8 cellular contexts compared by ENCODE assay signal in the genomic region with DNA sequence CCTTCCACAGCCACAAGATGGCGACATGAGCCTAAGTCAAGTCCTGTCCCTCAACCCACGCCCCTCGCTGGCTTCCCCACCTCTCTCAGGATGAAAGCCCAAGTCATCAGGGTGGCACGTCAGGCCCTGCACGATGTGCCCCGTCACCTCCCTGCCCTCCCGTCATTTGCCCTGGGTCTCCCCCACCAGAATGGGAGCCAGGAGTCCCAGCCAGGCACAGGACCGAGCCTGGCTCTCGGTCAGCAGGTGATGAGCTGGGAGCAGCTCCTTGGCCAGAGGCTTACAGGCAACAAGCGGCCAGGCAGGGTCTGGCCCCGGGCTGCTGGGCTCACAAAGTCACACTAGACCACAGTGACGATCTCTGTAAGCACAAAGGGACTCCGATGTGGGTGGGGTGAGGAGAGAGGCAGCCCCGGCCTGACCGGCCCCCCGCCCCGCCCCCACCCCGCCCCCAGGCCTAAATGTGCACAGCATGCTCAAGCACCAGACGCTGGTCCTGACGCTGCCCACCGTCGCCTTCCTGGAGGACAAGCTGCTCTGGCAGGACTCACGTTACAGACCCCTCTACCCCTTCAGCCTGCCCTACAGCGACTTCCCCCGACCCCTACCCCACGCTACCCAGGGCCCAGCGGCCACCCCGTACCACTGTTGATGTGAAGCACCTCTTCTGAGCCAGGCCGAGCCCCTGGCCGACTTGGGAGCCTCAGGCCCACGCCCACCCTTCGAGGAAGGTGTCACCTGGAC. TPM values are rescaled to one million over a fixed set of nuclear protein-coding genes. Genes with fewer than 3 reads are reported as not detected.
A peak's percentile ranks its signal among the peaks of the same experiment; 100 is the strongest.
DNase-seq lines count a peak whose midpoint lies in the region; ATAC-seq and TF ChIP-seq lines count a peak whose summit lies in the region.

No MANE protein-coding gene starts in this region.

- peaks cover 42% of the 10 kb centered on the region for H3K36me3 Mint-ChIP-seq in endodermal cell (ENCODE audit: low read depth)

- no peaks in the 10 kb centered on the region for H3K9me3 Mint-ChIP-seq in endodermal cell

- WGBS in endodermal cell (ENCODE audit: insufficient coverage in 1 of 2, insufficient read length in 1 of 2), 2 experiments: 62 to 71% methylated on average over 7 to 32 of the region's 32 CpGs

- H3K27ac ChIP-seq in HL-60 (replicated peaks) (no peak overlapping the region), endodermal cell (ENCODE audit: low read depth, low read length) (no peak overlapping the region)

- CTCF ChIA-PET in BJ (lab: Yijun Ruan, JAX): interaction anchor here (0.6 to 7.8 kb wide), 35 partner anchors 9 to 329 kb away, joined by 3 to 86 read pairs (median 4); partner anchors contain the start of genes ICAM1, ICAM5 and TYK2

- H3K4me1 Mint-ChIP-seq in endodermal cell: no peaks in the 10 kb centered on the region

- no peaks in the 10 kb centered on the region for H3K4me1 ChIP-seq in endodermal cell (ENCODE audit: control insufficient read depth, insufficient read depth, low read length)

- ATAC-seq in HG02870 (IDR thresholded peaks at IDR 0.05; ENCODE audit: unreplicated experiment): no peak

- peaks cover 22% of the 10 kb centered on the region for H3K36me3 ChIP-seq in BJ (ENCODE audit: control insufficient read depth, insufficient read depth, low read length)
- H3K36me3 ChIP-seq in endodermal cell (ENCODE audit: control insufficient read depth, insufficient read depth, low read length): peaks cover 39% of the 10 kb centered on the region

- H3K27me3 Mint-ChIP-seq in endodermal cell (ENCODE audit: insufficient read depth): no peaks in the 10 kb centered on the region

- POLR2A ChIA-PET in BJ (lab: Charles Lee): interaction anchor here (0.6 kb wide), 1 partner anchor 13 kb away, joined by 5 read pairs; no protein-coding TSS in a partner anchor

- no peaks in the 10 kb centered on the region for H3K27me3 ChIP-seq in BJ (ENCODE audit: control insufficient read depth, insufficient read depth, low read length)
- no peaks in the 10 kb centered on the region for H3K27me3 ChIP-seq in HL-60 (ENCODE audit: insufficient read depth, poor library complexity, severe bottlenecking)
- no peaks in the 10 kb centered on the region for H3K27me3 ChIP-seq in endodermal cell (ENCODE audit: control insufficient read depth, insufficient read depth, low read length, poor library complexity, severe bottlenecking)

- no peak overlapping the region for H3K4me3 ChIP-seq in BJ (ENCODE audit: low read depth, low read length)
- no peak overlapping the region for H3K4me3 ChIP-seq in HL-60 (replicated peaks; ENCODE audit: insufficient read depth, low read length)
- no peak overlapping the region for H3K4me3 ChIP-seq in endodermal cell (ENCODE audit: low read length)

- no peaks in the 10 kb centered on the region for H3K9me3 ChIP-seq in endodermal cell (ENCODE audit: control insufficient read depth, low read length)

- no peak for DNase-seq in BJ (ENCODE audit: low read depth)
- peak; percentile 45 to 85 for DNase-seq in HL-60 (ENCODE audit: low read depth in 1 of 2, low spot score in 1 of 2)
- DNase-seq in NOMO-1 (lab: John Stamatoyannopoulos, UW; ENCODE audit: unreplicated experiment in 2 of 2): peak; percentile 55 to 67
- peak; percentile 68 to 80 for DNase-seq in activated CD8-positive, alpha-beta memory T cell treated with anti-CD3 and anti-CD28 coated beads for 1 hour (ENCODE audit: extremely low read depth in 1 of 2, low read depth in 1 of 2)
- peak; percentile 98 for DNase-seq in endodermal cell
- DNase-seq in midbrain (lab: John Stamatoyannopoulos, UW): peak; percentile 45
- peak; percentile 46 to 70 for DNase-seq in stimulated activated CD8-positive, alpha-beta memory T cell treated with anti-CD3 and anti-CD28 coated beads, Interleukin-4, amount 100 ng/mL, for 1 hour (ENCODE audit: low read depth in 2 of 2, low spot score in 1 of 2)

- no peak overlapping the region for H3K4me3 Mint-ChIP-seq in endodermal cell

- no peak overlapping the region for H3K27ac Mint-ChIP-seq in endodermal cell

- TF ChIP-seq CTCF in BJ (IDR thresholded peaks at IDR 0.05; ENCODE audit: insufficient read depth, low read depth, low read length) (peak; percentile 80), HL-60 (IDR thresholded peaks at IDR 0.05; ENCODE audit: insufficient read depth, low read length) (no peak), endodermal cell (conservative IDR thresholded peaks at IDR 0.05) (peak; percentile 82)

- H3K9ac ChIP-seq in endodermal cell (ENCODE audit: extremely low read depth, low read length, poor library complexity, severe bottlenecking): no peak overlapping the region

RNA-seq across cellular contexts. Expression of gene MRPL4, which starts 7.3 kb away (rescaled TPM):
- 35.4 and 58.7 TPM in 2 replicates for polyA plus RNA-seq in BJ (2011; rRNA removed)
- polyA minus RNA-seq in BJ (2011; rRNA and poly(A)+ RNA removed): 16.2 and 21.8 TPM in 2 replicates
- total RNA-seq in endodermal cell: 10 to 100 TPM; 66.0 to 69.2 TPM
- polyA plus RNA-seq in endodermal cell (2013, experiment 1 of 2): 53.3 TPM
- 51.8 TPM for polyA plus RNA-seq in endodermal cell (2013, experiment 2 of 2)

RNA-seq across cellular contexts. Expression of gene ICAM1, which starts 11.6 kb away (rescaled TPM):
- polyA plus RNA-seq in BJ (2011; rRNA removed): 42.5 and 55.9 TPM in 2 replicates
- polyA minus RNA-seq in BJ (2011; rRNA and poly(A)+ RNA removed): 31.9 and 34.6 TPM in 2 replicates
- total RNA-seq in endodermal cell: 1 to 10 TPM; 1.7 to 5.2 TPM
- 1.3 TPM for polyA plus RNA-seq in endodermal cell (2013, experiment 1 of 2)
- 2.1 TPM for polyA plus RNA-seq in endodermal cell (2013, experiment 2 of 2)

RNA-seq across cellular contexts. Expression of gene ICAM4, which starts 27.4 kb away (rescaled TPM):
- 1.1 and 1.5 TPM in 2 replicates for polyA plus RNA-seq in BJ (2011; rRNA removed)
- 0.24 and 0.46 TPM in 2 replicates for polyA minus RNA-seq in BJ (2011; rRNA and poly(A)+ RNA removed)
- total RNA-seq in endodermal cell: under 1 TPM in 1 of 2 donors, not detected in 1; 0.44 TPM
- 0.28 TPM for polyA plus RNA-seq in endodermal cell (2013, experiment 1 of 2)
- polyA plus RNA-seq in endodermal cell (2013, experiment 2 of 2): 0.21 TPM

RNA-seq across cellular contexts. Expression of gene S1PR2, which starts 28.2 kb away (rescaled TPM):
- 10.4 and 12.5 TPM in 2 replicates for polyA plus RNA-seq in BJ (2011; rRNA removed)
- 41.7 and 54.7 TPM in 2 replicates for polyA minus RNA-seq in BJ (2011; rRNA and poly(A)+ RNA removed)
- total RNA-seq in endodermal cell: 10 to 100 TPM; 11.0 to 16.4 TPM
- 7.6 TPM for polyA plus RNA-seq in endodermal cell (2013, experiment 1 of 2)
- 8.8 TPM for polyA plus RNA-seq in endodermal cell (2013, experiment 2 of 2)

RNA-seq across cellular contexts. Expression of gene ICAM5, which starts 30.4 kb away (rescaled TPM):
- polyA plus RNA-seq in BJ (2011; rRNA removed): 6.7 and 9.2 TPM in 2 replicates
- polyA minus RNA-seq in BJ (2011; rRNA and poly(A)+ RNA removed): 1.8 and 1.9 TPM in 2 replicates
- total RNA-seq in endodermal cell: under 1 TPM; 0.18 to 0.37 TPM
- polyA plus RNA-seq in endodermal cell (2013, experiment 1 of 2): 1.2 TPM
- 0.62 TPM for polyA plus RNA-seq in endodermal cell (2013, experiment 2 of 2)
